In the genomic region with DNA sequence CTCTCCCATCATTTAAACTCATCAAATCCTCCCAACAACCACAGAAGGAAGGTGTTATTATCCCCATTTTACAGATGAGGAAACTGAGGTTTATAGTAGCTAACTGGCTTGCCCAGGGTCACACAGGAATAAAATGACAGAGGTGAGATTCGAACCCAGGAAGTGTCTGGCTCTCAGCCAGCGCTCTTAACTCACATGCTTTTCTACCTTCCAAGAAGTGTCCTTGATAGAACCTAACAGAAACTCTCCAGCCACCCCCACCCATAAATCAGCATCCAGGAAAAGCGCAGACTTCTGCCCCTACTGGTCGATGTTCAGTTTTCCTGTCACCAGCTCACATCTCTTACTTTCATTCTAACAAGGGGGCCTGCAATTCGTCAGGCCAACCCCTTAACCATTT, we compare ENCODE assay signal across 1 cellular context.
TF ChIP-seq lines count a peak whose summit lies in the region.

No MANE protein-coding gene starts in this region.

TF ChIP-seq in HepG2, 621 proteins besides CTCF, POLR2A, EP300 and RAD21:
- TF ChIP-seq GZF1 (CRISPR knock-in tag; IDR thresholded peaks at IDR 0.05) (no peak), CHD4 (IDR thresholded peaks at IDR 0.05; ENCODE audit: borderline replicate concordance, low read length) (peak; percentile 90; the same call in 1 of the 2 replicates), ZMYM3 (CRISPR knock-in tag; IDR thresholded peaks at IDR 0.05) (peak; percentile 70), NFRKB (IDR thresholded peaks at IDR 0.05) (no peak), ZNF629 (CRISPR knock-in tag; conservative IDR thresholded peaks at IDR 0.05) (peak; percentile 93), SALL1 (CRISPR knock-in tag; IDR thresholded peaks at IDR 0.05) (no peak), ZSCAN22 (CRISPR knock-in tag; IDR thresholded peaks at IDR 0.05) (no peak)
- TF ChIP-seq, protein P1, sequence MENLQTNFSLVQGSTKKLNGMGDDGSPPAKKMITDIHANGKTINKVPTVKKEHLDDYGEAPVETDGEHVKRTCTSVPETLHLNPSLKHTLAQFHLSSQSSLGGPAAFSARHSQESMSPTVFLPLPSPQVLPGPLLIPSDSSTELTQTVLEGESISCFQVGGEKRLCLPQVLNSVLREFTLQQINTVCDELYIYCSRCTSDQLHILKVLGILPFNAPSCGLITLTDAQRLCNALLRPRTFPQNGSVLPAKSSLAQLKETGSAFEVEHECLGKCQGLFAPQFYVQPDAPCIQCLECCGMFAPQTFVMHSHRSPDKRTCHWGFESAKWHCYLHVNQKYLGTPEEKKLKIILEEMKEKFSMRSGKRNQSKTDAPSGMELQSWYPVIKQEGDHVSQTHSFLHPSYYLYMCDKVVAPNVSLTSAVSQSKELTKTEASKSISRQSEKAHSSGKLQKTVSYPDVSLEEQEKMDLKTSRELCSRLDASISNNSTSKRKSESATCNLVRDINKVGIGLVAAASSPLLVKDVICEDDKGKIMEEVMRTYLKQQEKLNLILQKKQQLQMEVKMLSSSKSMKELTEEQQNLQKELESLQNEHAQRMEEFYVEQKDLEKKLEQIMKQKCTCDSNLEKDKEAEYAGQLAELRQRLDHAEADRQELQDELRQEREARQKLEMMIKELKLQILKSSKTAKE (CRISPR knock-in tag; IDR thresholded peaks at IDR 0.05; ENCODE audit: borderline replicate concordance) = no peak
TF ChIP-seq in HepG2: peak in this region for 3.
